ENCODE assay signal across 2 cellular contexts in the genomic region with DNA sequence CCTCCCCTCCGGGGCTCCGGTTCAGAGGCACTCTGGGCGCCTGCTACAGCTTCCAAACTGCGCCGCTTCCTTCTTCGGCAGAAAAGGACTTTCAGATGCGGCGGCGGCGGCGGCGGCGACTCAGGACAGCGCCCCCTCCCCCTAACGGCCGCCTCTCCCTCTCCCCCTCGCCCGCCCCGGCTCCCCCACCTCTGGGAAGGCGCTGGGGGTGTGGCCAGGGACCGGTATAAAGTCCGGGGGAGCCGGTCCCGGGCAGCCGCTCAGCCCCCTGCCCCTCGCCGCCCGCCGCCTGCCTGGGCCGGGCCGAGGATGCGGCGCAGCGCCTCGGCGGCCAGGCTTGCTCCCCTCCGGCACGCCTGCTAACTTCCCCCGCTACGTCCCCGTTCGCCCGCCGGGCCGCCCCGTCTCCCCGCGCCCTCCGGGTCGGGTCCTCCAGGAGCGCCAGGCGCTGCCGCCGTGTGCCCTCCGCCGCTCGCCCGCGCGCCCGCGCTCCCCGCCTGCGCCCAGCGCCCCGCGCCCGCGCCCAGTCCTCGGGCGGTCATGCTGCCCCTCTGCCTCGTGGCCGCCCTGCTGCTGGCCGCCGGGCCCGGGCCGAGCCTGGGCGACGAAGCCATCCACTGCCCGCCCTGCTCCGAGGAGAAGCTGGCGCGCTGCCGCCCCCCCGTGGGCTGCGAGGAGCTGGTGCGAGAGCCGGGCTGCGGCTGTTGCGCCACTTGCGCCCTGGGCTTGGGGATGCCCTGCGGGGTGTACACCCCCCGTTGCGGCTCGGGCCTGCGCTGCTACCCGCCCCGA.
TF ChIP-seq lines count a peak whose summit lies in the region.

IGFBP4 (plus strand) TSS at position 255 of the 792 bp plus-strand sequence; CDS start at position 541, 286 bp downstream.

TF ChIP-seq in Ishikawa, 13 proteins besides CTCF, POLR2A, EP300 and RAD21 (continued from another document):
- TF ChIP-seq MAX (IDR thresholded peaks at IDR 0.05) (peak; percentile 92), FOXM1 (IDR thresholded peaks at IDR 0.05; ENCODE audit: borderline replicate concordance, low read depth) (no peak), ZBTB7A (IDR thresholded peaks at IDR 0.05; ENCODE audit: low read depth) (no peak), YY1 (IDR thresholded peaks at IDR 0.05; ENCODE audit: low read depth) (peak; percentile 27; the same call in 1 of the 2 replicates), TCF12 (IDR thresholded peaks at IDR 0.05; ENCODE audit: low read depth) (no peak), REST (IDR thresholded peaks at IDR 0.05; ENCODE audit: low read depth) (no peak)

TF ChIP-seq in SK-N-SH, 30 proteins besides CTCF, POLR2A, EP300 and RAD21 (continued from another document):
- TF ChIP-seq ZBTB33 (IDR thresholded peaks at IDR 0.05; ENCODE audit: borderline replicate concordance, low read depth) (no peak), FOXJ3 (CRISPR knock-in tag; IDR thresholded peaks at IDR 0.05) (no peak), SIN3A (IDR thresholded peaks at IDR 0.05; ENCODE audit: borderline replicate concordance, low read depth, low read length) (no peak), JUND (IDR thresholded peaks at IDR 0.05) (no peak), GATA2 (CRISPR knock-in tag; IDR thresholded peaks at IDR 0.05) (no peak), FOXM1 (IDR thresholded peaks at IDR 0.05; ENCODE audit: low read depth) (no peak), RFX5 (IDR thresholded peaks at IDR 0.05; ENCODE audit: low read length) (no peak), TEAD4 (IDR thresholded peaks at IDR 0.05; ENCODE audit: borderline replicate concordance, insufficient read depth) (no peak), CHD2 (IDR thresholded peaks at IDR 0.05; ENCODE audit: low read length, partially characterized antibody) (no peak), RXRA (IDR thresholded peaks at IDR 0.05; ENCODE audit: borderline replicate concordance, low read depth) (no peak), MEF2A (IDR thresholded peaks at IDR 0.05; ENCODE audit: borderline replicate concordance, low read depth) (no peak), NFIC (IDR thresholded peaks at IDR 0.05; ENCODE audit: borderline replicate concordance) (no peak), SMC3 (IDR thresholded peaks at IDR 0.05; ENCODE audit: low read depth, low read length) (peak; percentile 66), TAF1 (IDR thresholded peaks at IDR 0.05; ENCODE audit: borderline replicate concordance, low read depth, low read length) (0 out of 2 replicates have a peak, but pooled peaks have one; percentile 9), IRF3 (IDR thresholded peaks at IDR 0.05; ENCODE audit: low read depth, low read length) (no peak), REST (IDR thresholded peaks at IDR 0.05; ENCODE audit: low read depth, low read length) (no peak), EZH2phosphoT487 (IDR thresholded peaks at IDR 0.05; ENCODE audit: borderline replicate concordance, low read depth) (no peak), YY1 (IDR thresholded peaks at IDR 0.05; ENCODE audit: low read depth) (no peak)
- TF ChIP-seq, protein P1, sequence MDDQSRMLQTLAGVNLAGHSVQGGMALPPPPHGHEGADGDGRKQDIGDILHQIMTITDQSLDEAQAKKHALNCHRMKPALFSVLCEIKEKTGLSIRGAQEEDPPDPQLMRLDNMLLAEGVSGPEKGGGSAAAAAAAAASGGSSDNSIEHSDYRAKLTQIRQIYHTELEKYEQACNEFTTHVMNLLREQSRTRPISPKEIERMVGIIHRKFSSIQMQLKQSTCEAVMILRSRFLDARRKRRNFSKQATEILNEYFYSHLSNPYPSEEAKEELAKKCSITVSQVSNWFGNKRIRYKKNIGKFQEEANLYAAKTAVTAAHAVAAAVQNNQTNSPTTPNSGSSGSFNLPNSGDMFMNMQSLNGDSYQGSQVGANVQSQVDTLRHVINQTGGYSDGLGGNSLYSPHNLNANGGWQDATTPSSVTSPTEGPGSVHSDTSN (IDR thresholded peaks at IDR 0.05) = no peak
- TF ChIP-seq, protein P2, sequence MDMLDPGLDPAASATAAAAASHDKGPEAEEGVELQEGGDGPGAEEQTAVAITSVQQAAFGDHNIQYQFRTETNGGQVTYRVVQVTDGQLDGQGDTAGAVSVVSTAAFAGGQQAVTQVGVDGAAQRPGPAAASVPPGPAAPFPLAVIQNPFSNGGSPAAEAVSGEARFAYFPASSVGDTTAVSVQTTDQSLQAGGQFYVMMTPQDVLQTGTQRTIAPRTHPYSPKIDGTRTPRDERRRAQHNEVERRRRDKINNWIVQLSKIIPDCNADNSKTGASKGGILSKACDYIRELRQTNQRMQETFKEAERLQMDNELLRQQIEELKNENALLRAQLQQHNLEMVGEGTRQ (IDR thresholded peaks at IDR 0.05; ENCODE audit: borderline replicate concordance, low read depth, low read length) = no peak
